In genomic region chr19:35648017-35648961, GRCh38 we compare ENCODE assay signal across 8 cellular contexts. TPM values are rescaled to one million over a fixed set of nuclear protein-coding genes. Genes with fewer than 3 reads are reported as not detected.
A peak's percentile ranks its signal among the peaks of the same experiment; 100 is the strongest.
DNase-seq lines count a peak whose midpoint lies in the region; ATAC-seq and TF ChIP-seq lines count a peak whose summit lies in the region.

TSS of gene COX6B1 (plus strand) at chr19:35648323. CDS start at chr19:35651244, 2,921 bp downstream.

- DNase-seq in BJ (ENCODE audit: low read depth) (peak; percentile 93), NCI-H748 (lab: John Stamatoyannopoulos, UW; ENCODE audit: unreplicated experiment) (peak; percentile 100), dedifferentiated amniotic fluid mesenchymal stem cell (ENCODE audit: extremely low spot score) (peak; percentile 99), left lobe of liver (ENCODE audit: low spot score) (peak; percentile 94)
- DNase-seq in activated CD4-positive, alpha-beta T cell treated with anti-CD3 and anti-CD28 coated beads, Interleukin-2, amount 50 U/mL, for 1 hour: peak; percentile 88
- peak; percentile 90 for DNase-seq in stimulated activated CD4-positive, alpha-beta T cell treated with anti-CD3 and anti-CD28 coated beads, Interleukin-2, amount 100 ng/mL, for 4 hours (ENCODE audit: low read depth)

- POLR2A ChIA-PET in BJ (lab: Charles Lee): interaction anchor here (0.5 to 0.6 kb wide), 3 partner anchors 15 to 23 kb away, joined by 3 to 6 read pairs (median 4); no protein-coding TSS in a partner anchor

- CTCF ChIA-PET in BJ (lab: Yijun Ruan, JAX): interaction anchor here (0.6 to 1.3 kb wide), 4 partner anchors 9 to 129 kb away, joined by 3 read pairs; no protein-coding TSS in a partner anchor

- H3K36me3 ChIP-seq in BJ (ENCODE audit: control insufficient read depth, insufficient read depth, low read length): peaks cover 4% of the 10 kb centered on the region; the same call in 1 of the 2 replicates

- no peak for TF ChIP-seq CTCF in BJ (IDR thresholded peaks at IDR 0.05; ENCODE audit: insufficient read depth, low read depth, low read length)

- H3K27me3 ChIP-seq in BJ (ENCODE audit: control insufficient read depth, insufficient read depth, low read length): no peaks in the 10 kb centered on the region

- ATAC-seq in GM19324 (IDR thresholded peaks at IDR 0.05; ENCODE audit: low FRiP score, unreplicated experiment) (peak; percentile 52), HG03521 (IDR thresholded peaks at IDR 0.05; ENCODE audit: unreplicated experiment) (peak; percentile 55), left lobe of liver (peak; percentile 72)

- peak within 1 kb of the TSS; percentile 70 for H3K4me3 ChIP-seq in BJ (ENCODE audit: low read depth, low read length)

RNA-seq across cellular contexts. Expression of gene COX6B1, which starts in this region (rescaled TPM):
- polyA plus RNA-seq in BJ (2011; rRNA removed): 463 and 510 TPM in 2 replicates
- 187 and 341 TPM in 2 replicates for polyA minus RNA-seq in BJ (2011; rRNA and poly(A)+ RNA removed)
- 196 TPM for total RNA-seq in left lobe of liver

Comparison
In these comparisons a context has a peak if more than half of its experiments do, and no peak if none do; other contexts are left out.
1. Peak in every context shown above with its lines: DNase-seq, ATAC-seq and H3K4me3 ChIP-seq.